In the genomic region with DNA sequence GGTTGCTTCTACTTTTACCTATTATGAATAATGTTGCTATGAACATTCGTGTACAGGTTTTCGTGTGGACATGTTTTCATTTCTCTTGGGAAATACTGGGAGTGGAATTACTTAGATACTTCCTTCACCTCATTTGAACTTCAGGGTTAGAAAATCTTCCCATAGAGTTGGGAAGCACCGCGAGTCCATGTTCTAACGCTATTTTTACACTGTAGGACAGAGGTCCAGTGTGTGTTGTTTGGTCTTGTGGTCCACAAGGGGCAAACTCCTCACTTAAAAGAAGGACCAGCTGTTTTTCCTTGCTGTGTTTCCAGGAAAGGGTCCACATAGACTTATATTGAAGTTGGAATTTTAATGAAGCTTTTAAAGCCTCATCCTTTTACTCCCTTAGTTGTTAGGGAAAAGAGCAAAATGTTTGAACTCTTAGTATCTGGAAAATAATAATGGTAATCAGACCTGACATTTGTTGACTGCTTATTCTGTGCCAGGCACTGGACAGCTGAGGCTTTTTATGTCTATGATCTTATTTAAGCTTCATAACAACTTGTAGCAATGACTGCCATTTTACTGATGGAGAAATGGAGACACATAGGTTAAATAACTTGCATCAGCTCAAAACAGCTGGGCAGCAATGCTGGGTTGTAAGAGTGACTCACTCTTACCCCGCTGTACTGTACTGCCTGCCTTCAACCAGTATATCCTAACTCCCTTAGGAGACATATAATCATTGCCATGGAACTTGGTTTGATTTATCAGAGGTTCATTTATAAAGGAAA, we compare ENCODE assay signal across 1 cellular context.
TF ChIP-seq lines count a peak whose summit lies in the region.

No MANE protein-coding gene starts in this region.

TF ChIP-seq in SK-N-SH treated with all-trans-retinoic acid at 6 μM for 48 hours, 23 proteins besides CTCF, POLR2A, EP300 and RAD21 (continued from another document):
- TF ChIP-seq, protein P1, sequence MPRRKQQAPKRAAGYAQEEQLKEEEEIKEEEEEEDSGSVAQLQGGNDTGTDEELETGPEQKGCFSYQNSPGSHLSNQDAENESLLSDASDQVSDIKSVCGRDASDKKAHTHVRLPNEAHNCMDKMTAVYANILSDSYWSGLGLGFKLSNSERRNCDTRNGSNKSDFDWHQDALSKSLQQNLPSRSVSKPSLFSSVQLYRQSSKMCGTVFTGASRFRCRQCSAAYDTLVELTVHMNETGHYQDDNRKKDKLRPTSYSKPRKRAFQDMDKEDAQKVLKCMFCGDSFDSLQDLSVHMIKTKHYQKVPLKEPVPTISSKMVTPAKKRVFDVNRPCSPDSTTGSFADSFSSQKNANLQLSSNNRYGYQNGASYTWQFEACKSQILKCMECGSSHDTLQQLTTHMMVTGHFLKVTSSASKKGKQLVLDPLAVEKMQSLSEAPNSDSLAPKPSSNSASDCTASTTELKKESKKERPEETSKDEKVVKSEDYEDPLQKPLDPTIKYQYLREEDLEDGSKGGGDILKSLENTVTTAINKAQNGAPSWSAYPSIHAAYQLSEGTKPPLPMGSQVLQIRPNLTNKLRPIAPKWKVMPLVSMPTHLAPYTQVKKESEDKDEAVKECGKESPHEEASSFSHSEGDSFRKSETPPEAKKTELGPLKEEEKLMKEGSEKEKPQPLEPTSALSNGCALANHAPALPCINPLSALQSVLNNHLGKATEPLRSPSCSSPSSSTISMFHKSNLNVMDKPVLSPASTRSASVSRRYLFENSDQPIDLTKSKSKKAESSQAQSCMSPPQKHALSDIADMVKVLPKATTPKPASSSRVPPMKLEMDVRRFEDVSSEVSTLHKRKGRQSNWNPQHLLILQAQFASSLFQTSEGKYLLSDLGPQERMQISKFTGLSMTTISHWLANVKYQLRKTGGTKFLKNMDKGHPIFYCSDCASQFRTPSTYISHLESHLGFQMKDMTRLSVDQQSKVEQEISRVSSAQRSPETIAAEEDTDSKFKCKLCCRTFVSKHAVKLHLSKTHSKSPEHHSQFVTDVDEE (CRISPR knock-in tag; IDR thresholded peaks at IDR 0.05): no peak
- no peak for TF ChIP-seq OSR1 (CRISPR knock-in tag; IDR thresholded peaks at IDR 0.05)
- TF ChIP-seq, protein P2, sequence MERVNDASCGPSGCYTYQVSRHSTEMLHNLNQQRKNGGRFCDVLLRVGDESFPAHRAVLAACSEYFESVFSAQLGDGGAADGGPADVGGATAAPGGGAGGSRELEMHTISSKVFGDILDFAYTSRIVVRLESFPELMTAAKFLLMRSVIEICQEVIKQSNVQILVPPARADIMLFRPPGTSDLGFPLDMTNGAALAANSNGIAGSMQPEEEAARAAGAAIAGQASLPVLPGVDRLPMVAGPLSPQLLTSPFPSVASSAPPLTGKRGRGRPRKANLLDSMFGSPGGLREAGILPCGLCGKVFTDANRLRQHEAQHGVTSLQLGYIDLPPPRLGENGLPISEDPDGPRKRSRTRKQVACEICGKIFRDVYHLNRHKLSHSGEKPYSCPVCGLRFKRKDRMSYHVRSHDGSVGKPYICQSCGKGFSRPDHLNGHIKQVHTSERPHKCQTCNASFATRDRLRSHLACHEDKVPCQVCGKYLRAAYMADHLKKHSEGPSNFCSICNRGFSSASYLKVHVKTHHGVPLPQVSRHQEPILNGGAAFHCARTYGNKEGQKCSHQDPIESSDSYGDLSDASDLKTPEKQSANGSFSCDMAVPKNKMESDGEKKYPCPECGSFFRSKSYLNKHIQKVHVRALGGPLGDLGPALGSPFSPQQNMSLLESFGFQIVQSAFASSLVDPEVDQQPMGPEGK (CRISPR knock-in tag; IDR thresholded peaks at IDR 0.05; ENCODE audit: borderline replicate concordance): no peak
- TF ChIP-seq GLIS3 (CRISPR knock-in tag; IDR thresholded peaks at IDR 0.05): no peak
- no peak for TF ChIP-seq ZNF70 (CRISPR knock-in tag; IDR thresholded peaks at IDR 0.05)
TF ChIP-seq in SK-N-SH treated with all-trans-retinoic acid at 6 μM for 48 hours: peak in this region for 0.
